Comparison of ENCODE assay signal across 25 cellular contexts in the genomic region with DNA sequence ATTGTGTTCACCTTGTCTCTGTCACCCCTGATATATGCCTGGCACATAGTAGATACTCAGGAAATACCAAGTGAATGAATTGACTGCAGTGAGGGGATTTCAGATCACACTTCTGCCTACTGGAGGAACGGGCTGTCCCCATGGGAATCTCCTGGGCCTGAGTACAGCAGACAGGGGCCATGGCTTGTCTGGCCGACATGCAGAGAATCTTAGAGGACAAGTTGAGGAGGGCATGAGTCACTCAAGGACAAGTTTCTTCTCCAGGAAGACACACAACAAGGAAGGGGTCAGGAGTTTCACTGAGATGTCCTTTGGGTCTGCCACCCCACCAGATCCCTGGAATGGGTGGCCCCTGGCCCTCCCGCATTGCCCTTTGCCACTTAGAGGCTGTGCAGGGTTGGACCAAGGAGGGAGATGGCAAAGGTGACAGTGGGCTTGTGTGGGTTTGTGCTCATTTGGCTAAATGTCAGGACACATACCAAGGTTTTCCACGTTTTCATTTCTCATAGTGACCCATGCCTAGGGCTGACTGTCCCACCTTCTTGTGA. TPM values are rescaled to one million over a fixed set of nuclear protein-coding genes. Genes with fewer than 3 reads are reported as not detected.
A peak's percentile ranks its signal among the peaks of the same experiment; 100 is the strongest.
DNase-seq lines count a peak whose midpoint lies in the region; ATAC-seq and TF ChIP-seq lines count a peak whose summit lies in the region.
"Had no signal": no experiment of that assay in that cellular context is flagged by ENCODE, and none has a peak within 500 bp of the region (broad histone marks: within the 10 kb centered on the region; RNA-seq: fewer than 3 reads in every experiment).

No MANE protein-coding gene starts in this region.

- H2AFZ ChIP-seq in ACC112 (ENCODE audit: low read length, unreplicated experiment) = no peak overlapping the region

- 93 to 95% methylated on average over 3 to 4 of the region's 4 CpGs for WGBS in mesodermal cell (ENCODE audit: insufficient coverage in 2 of 2), 2 experiments

- no peaks in the 10 kb centered on the region for H3K27me3 ChIP-seq in ACC112 (ENCODE audit: insufficient read depth, low read length)

- 0 out of 2 replicates have a peak overlapping the region, but pooled peaks have one; percentile 16 for H3K4me3 ChIP-seq in ACC112 (ENCODE audit: low read depth, low read length)
- H3K4me3 ChIP-seq in coronary artery = no peak overlapping the region
- no peak overlapping the region for H3K4me3 ChIP-seq in mesodermal cell (ENCODE audit: extremely low read depth, insufficient read depth, low read length, poor library complexity, severe bottlenecking)

- H3K79me2 ChIP-seq in ACC112 (ENCODE audit: control insufficient read depth, insufficient read depth, low read length, unreplicated experiment) = no peaks in the 10 kb centered on the region

- DNase-seq in M059J (ENCODE audit: low read depth) = peak; percentile 77
- peak; percentile 33 for DNase-seq in coronary artery (ENCODE audit: low spot score)
- DNase-seq in T-helper 2 cell = no peak
- DNase-seq: ACHN; activated CD4-positive, CD25-positive, alpha-beta regulatory T cell; activated naive CD8-positive, alpha-beta T cell treated with anti-CD3 and anti-CD28 coated beads, Interleukin-2, amount 10 ng/mL, durations not matched to agents 7 days and 5 days; caudate nucleus; CD4-positive, alpha-beta T cell; DMS153; effector CD4-positive, alpha-beta T cell; hypothalamus; mesendoderm; NCI-H748 treated with DMSO at 0.1 percent for 48 hours; OCI-M1; posterior cingulate gyrus; stimulated activated CD4-positive, alpha-beta T cell treated with anti-CD3 and anti-CD28 coated beads, Interleukin-4, amount 100 ng/mL, for 24 hours; T-helper 17 cell had no signal

- no peak for TF ChIP-seq CTCF in coronary artery (IDR thresholded peaks at IDR 0.05)

- H3K4me1 ChIP-seq in ACC112 (ENCODE audit: control insufficient read depth, insufficient read depth, low read length, unreplicated experiment) (peaks cover 12% of the 10 kb centered on the region), mesodermal cell (ENCODE audit: control insufficient read depth, insufficient read depth, low read length, poor library complexity, severe bottlenecking) (peaks cover 16% of the 10 kb centered on the region)

- H3K27ac ChIP-seq in ACC112 (ENCODE audit: low read depth, low read length) (peak overlapping the region; percentile 69), coronary artery (no peak overlapping the region), mesodermal cell (ENCODE audit: low read depth, low read length, severe bottlenecking) (peak overlapping the region; percentile 46)

- ATAC-seq in HG03442 (IDR thresholded peaks at IDR 0.05; ENCODE audit: unreplicated experiment) = no peak
- no peak for ATAC-seq in esophagus mucosa
- no peak for ATAC-seq in GM21717 (IDR thresholded peaks at IDR 0.05; ENCODE audit: unreplicated experiment)
- ATAC-seq: HCT116, T-helper 17 cell had no signal

- no peaks in the 10 kb centered on the region for H3K36me3 ChIP-seq in ACC112 (ENCODE audit: insufficient read depth, low read length)
- no peaks in the 10 kb centered on the region for H3K36me3 ChIP-seq in mesodermal cell (ENCODE audit: control insufficient read depth, insufficient read depth, low read length)

- peaks cover 4% of the 10 kb centered on the region for H3K9me3 ChIP-seq in mesodermal cell (ENCODE audit: control insufficient read depth, low read length)

RNA-seq across cellular contexts. Expression of a gene that starts 20.8 kb away (rescaled TPM):
- 55.4 and 69.2 TPM in 2 replicates for total RNA-seq in M059J (2014; rRNA removed; shearing (Covaris generic))
- polyA plus RNA-seq in mesodermal cell (2013, experiment 1 of 2) = 7.2 TPM
- polyA plus RNA-seq in mesodermal cell (2013, experiment 2 of 2) = 5.5 TPM
- total RNA-seq in esophagus mucosa = not detected
- total RNA-seq: activated naive CD8-positive, alpha-beta T cell treated with anti-CD3 and anti-CD28 coated beads, Interleukin-2, amount 10 ng/mL, durations not matched to agents 7 days and 5 days; activated T-helper 1 cell treated with anti-CD3 and anti-CD28 coated beads, Interleukin-12 subunit alpha, Interleukin-12 subunit beta, Interleukin-2, Interleukin-4 antibody, amounts not matched to agents 30 ng/mL and 10 ng/mL and 1 ng/mL, durations not matched to agents 14 hours and 24 hours and 36 hours; CD4-positive, alpha-beta T cell; natural killer cell treated with Interleukin-12 subunit alpha and Interleukin-12 subunit beta and Interleukin-15 and Interleukin-18, amount 100 ng/mL, for 72 hours; T-helper 17 cell had no signal

Comparison
In these comparisons a context has a peak if more than half of its experiments do, and no peak if none do; other contexts are left out.
1. H3K27ac ChIP-seq: peak in ACC112 (single experiment) and mesodermal cell (single experiment); none in coronary artery (0 of 2).
2. DNase-seq: peak in M059J (single experiment) and coronary artery (single experiment); none in T-helper 2 cell (0 of 5).
3. RNA of a gene that starts 20.8 kb away (total RNA-seq): 55.4 to 69.2 TPM in M059J; not detected in esophagus mucosa (single experiment); every median in the first group is over 10 times any median in the second.